In the genomic region with DNA sequence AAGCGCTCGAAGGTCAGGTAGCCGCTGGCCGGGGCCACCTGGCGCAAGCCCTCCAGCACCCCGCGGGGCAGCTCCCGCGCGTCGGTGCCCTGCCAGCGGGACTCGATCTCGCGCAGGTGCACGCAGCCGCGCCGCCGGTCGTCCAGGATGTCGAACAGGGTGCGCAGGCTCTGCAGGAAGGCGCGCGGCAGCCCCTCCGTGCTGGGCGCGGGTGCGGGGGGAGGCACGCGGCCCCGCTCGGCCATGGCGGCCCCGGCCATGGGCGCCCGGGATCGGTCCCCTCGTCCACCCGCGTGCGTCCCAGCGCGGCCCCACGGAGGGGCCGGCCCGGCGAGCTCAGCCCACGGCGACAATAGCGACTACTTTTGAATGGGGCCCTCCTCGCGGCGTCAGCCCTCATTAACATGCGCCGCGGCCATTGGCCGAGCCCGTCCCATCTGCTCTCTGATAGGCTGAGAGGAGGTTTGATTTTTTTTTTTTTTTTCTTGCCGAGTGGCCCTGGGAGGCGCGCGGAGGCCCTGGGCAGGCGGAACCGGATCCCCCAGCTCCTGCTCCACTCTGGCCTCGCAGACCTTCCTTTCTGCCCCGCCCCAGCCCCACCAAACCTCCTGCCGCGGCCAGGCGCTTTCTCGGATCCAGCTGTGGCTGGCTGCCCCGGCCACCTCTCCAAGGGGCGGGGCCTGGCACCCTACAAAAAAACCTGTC, we compare ENCODE assay signal across 8 cellular contexts. TPM values are rescaled to one million over a fixed set of nuclear protein-coding genes. Genes with fewer than 3 reads are reported as not detected.
DNase-seq lines count a peak whose midpoint lies in the region; ATAC-seq and TF ChIP-seq lines count a peak whose summit lies in the region.

A gene with protein sequence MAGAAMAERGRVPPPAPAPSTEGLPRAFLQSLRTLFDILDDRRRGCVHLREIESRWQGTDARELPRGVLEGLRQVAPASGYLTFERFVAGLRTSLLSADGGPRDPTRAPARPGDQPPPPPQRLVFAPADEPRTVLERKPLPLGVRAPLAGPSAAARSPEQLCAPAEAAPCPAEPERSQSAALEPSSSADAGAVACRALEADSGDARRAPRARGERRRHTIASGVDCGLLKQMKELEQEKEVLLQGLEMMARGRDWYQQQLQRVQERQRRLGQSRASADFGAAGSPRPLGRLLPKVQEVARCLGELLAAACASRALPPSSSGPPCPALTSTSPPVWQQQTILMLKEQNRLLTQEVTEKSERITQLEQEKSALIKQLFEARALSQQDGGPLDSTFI (minus strand): TSS at position 357 of the 705 bp plus-strand sequence. CDS start 97 bp downstream, at position 260.

- no peaks in the 10 kb centered on the region for H3K27me3 Mint-ChIP-seq in natural killer cell (ENCODE audit: low read depth in 2 of 2)

- peak within 1 kb of the TSS; percentile 82 for H3K4me2 ChIP-seq in fibroblast of lung (ENCODE audit: extremely low read depth, insufficient read depth, low read length)

- H3K4me3 Mint-ChIP-seq in natural killer cell, result peak within 1 kb of the TSS; percentile 82

- H3K27me3 ChIP-seq in fibroblast of lung (ENCODE audit: control insufficient read depth, insufficient read depth, low read length), result no peaks in the 10 kb centered on the region

- TF ChIP-seq CTCF in fibroblast of lung (conservative IDR thresholded peaks at IDR 0.05 in 1 of 2, IDR thresholded peaks at IDR 0.05 in 1 of 2; ENCODE audit: low read depth in 1 of 2, low read length in 2 of 2) (no peak), natural killer cell (IDR thresholded peaks at IDR 0.05) (peak; percentile 3)

- H4K20me1 ChIP-seq in fibroblast of lung (ENCODE audit: control insufficient read depth, extremely low read depth, insufficient read depth, low read length), result no peaks in the 10 kb centered on the region

- H3K9ac ChIP-seq in fibroblast of lung (ENCODE audit: insufficient read depth, low read length), result no peak within 1 kb of the TSS

- peaks cover 4 to 26% of the 10 kb centered on the region in 2 donors for H3K4me1 Mint-ChIP-seq in natural killer cell

- no peak within 1 kb of the TSS for H3K27ac ChIP-seq in fibroblast of lung (ENCODE audit: insufficient read depth, low read length)

- DNase-seq in DMS53 treated with DMSO at 0.1 percent for 48 hours (lab: John Stamatoyannopoulos, UW; ENCODE audit: unreplicated experiment), result peak; percentile 92
- peak; percentile 92 for DNase-seq in LoVo (ENCODE audit: low spot score)
- peak; percentile 98 for DNase-seq in RPMI8226
- peak; percentile 74 for DNase-seq in activated T-helper 1 cell treated with Interleukin-2 at 50 U/mL for 16 hours (ENCODE audit: low read depth)
- DNase-seq in fibroblast of lung (ENCODE audit: low read depth in 2 of 2), result peak; percentile 80 to 83
- DNase-seq in natural killer cell, result peak; percentile 84
- peak; percentile 84 for DNase-seq in stimulated activated naive CD4-positive, alpha-beta T cell treated with Interleukin-2 at 50 U/mL for 16 hours (lab: John Stamatoyannopoulos, UW)

- intact Hi-C loops in natural killer cell (cut with micrococcal nuclease), result no loop called here

- peak within 1 kb of the TSS; percentile 64 to 81 for H3K27ac Mint-ChIP-seq in natural killer cell

- peak within 1 kb of the TSS in 3 of 4 experiments; percentile 38 to 49 (median 44) for H3K4me3 ChIP-seq in fibroblast of lung (replicated peaks in 1 of 4; ENCODE audit: control extremely low read depth in 1 of 4, insufficient read depth in 1 of 4, low read depth in 3 of 4, low read length in 4 of 4)

- H3K9me3 ChIP-seq in fibroblast of lung (ENCODE audit: control insufficient read depth, insufficient read depth, low read depth, low read length), result no peaks in the 10 kb centered on the region

- H2AFZ ChIP-seq in fibroblast of lung (ENCODE audit: low read length), result no peak within 1 kb of the TSS

- H3K36me3 ChIP-seq in fibroblast of lung (ENCODE audit: control insufficient read depth, insufficient read depth, low read length), result no peaks in the 10 kb centered on the region

- H3K79me2 ChIP-seq in fibroblast of lung (ENCODE audit: control insufficient read depth, insufficient read depth, low read length), result no peaks in the 10 kb centered on the region

- no peaks in the 10 kb centered on the region for H3K9me3 Mint-ChIP-seq in natural killer cell

- H3K4me1 ChIP-seq in fibroblast of lung (ENCODE audit: control insufficient read depth, extremely low read depth, insufficient read depth, low read length), result peaks cover 10% of the 10 kb centered on the region

- ATAC-seq in GM21825 (IDR thresholded peaks at IDR 0.05; ENCODE audit: unreplicated experiment) (peak; percentile 56), natural killer cell (peak; percentile 88 to 95 (median 91))

- no peaks in the 10 kb centered on the region for H3K36me3 Mint-ChIP-seq in natural killer cell

RNA-seq across cellular contexts. Expression of the gene that starts here (rescaled TPM):
- total RNA-seq in fibroblast of lung (0.26 and 2.8 TPM in 2 replicates), natural killer cell (1 to 10 TPM in 2 of 3 donors, under 1 TPM in 1; 0.59 to 2.6 (median 1.0) TPM)
- polyA plus RNA-seq in fibroblast of lung, result 0.85 and 2.7 TPM in 2 replicates
- 1.6 and 6.4 TPM in 2 replicates for polyA plus RNA-seq in fibroblast of lung (2012)
- 1.0 and 2.9 TPM in 2 replicates for polyA minus RNA-seq in fibroblast of lung (ENCODE audit: low replicate concordance)
